ENCODE assay signal across 13 cellular contexts in genomic region chr4:54165438-54165837, GRCh38.
DNase-seq lines count a peak whose midpoint lies in the region; ATAC-seq and TF ChIP-seq lines count a peak whose summit lies in the region.
"Had no signal": no experiment of that assay in that cellular context is flagged by ENCODE, and none has a peak within 500 bp of the region (broad histone marks: within the 10 kb centered on the region; RNA-seq: fewer than 3 reads in every experiment).

No MANE protein-coding gene starts in this region.

- no peak overlapping the region for H3K4me3 Mint-ChIP-seq in chondrocyte (ENCODE audit: unreplicated experiment)
- H3K4me3 Mint-ChIP-seq: neural progenitor cell had no signal

- H3K9me3 Mint-ChIP-seq in chondrocyte (ENCODE audit: low read depth): no peaks in the 10 kb centered on the region
- H3K9me3 Mint-ChIP-seq: neural progenitor cell had no signal

- H3K36me3 Mint-ChIP-seq in chondrocyte (ENCODE audit: low read depth): no peaks in the 10 kb centered on the region
- H3K36me3 Mint-ChIP-seq: neural progenitor cell had no signal

- peaks cover 37% of the 10 kb centered on the region for H3K4me1 Mint-ChIP-seq in chondrocyte (ENCODE audit: low read depth)
- H3K4me1 Mint-ChIP-seq: neural progenitor cell had no signal

- TF ChIP-seq CTCF in chondrocyte (IDR thresholded peaks at IDR 0.05): peak; percentile 59

- no peaks in the 10 kb centered on the region for H3K27me3 Mint-ChIP-seq in chondrocyte (ENCODE audit: low read depth)

- H3K27ac Mint-ChIP-seq in chondrocyte (ENCODE audit: unreplicated experiment): peak overlapping the region; percentile 83
- H3K27ac Mint-ChIP-seq: neural progenitor cell had no signal

- ATAC-seq in HG03039 (IDR thresholded peaks at IDR 0.05; ENCODE audit: unreplicated experiment) (no peak), HG02642 (IDR thresholded peaks at IDR 0.05; ENCODE audit: poor library complexity, unreplicated experiment) (no peak), HG03135 (IDR thresholded peaks at IDR 0.05; ENCODE audit: unreplicated experiment) (no peak)

- DNase-seq in COLO829 (ENCODE audit: low spot score) (peak; percentile 72), M059J (ENCODE audit: low read depth) (peak; percentile 92), chondrocyte (ENCODE audit: low spot score) (no peak), myocyte (ENCODE audit: low read depth) (peak; percentile 90)
- no peak for DNase-seq in activated naive CD4-positive, alpha-beta T cell (lab: John Stamatoyannopoulos, UW)
- DNase-seq: activated T-cell treated with anti-CD3 and anti-CD28 coated beads, Interleukin-2, amount 50 U/mL, for 48 hours; NCI-H1092; stimulated activated CD4-positive, alpha-beta T cell treated with anti-CD3 and anti-CD28 coated beads, Interleukin-4, amount 100 ng/mL, for 24 hours; transverse colon had no signal

Comparison
In these comparisons a context has a peak if more than half of its experiments do, and no peak if none do; other contexts are left out.
1. DNase-seq: peak in COLO829 (single experiment), M059J (single experiment) and myocyte (single experiment); none in chondrocyte (single experiment) and activated naive CD4-positive, alpha-beta T cell (0 of 4).